8 cellular contexts compared by ENCODE assay signal in genomic region chr11:33040862-33041453, GRCh38. TPM values are rescaled to one million over a fixed set of nuclear protein-coding genes. Genes with fewer than 3 reads are reported as not detected.
A peak's percentile ranks its signal among the peaks of the same experiment; 100 is the strongest.
DNase-seq lines count a peak whose midpoint lies in the region; ATAC-seq and TF ChIP-seq lines count a peak whose summit lies in the region.

No MANE protein-coding gene starts in this region.

- H3K4me3 ChIP-seq in right atrium auricular region, result peak overlapping the region; percentile 84 to 86
- peak overlapping the region; percentile 71; the same call in 1 of the 2 replicates for H3K4me3 ChIP-seq in iPS-20b (ENCODE audit: low read length)
- no peak overlapping the region for H3K4me3 ChIP-seq in lower leg skin (ENCODE audit: low read depth, poor library complexity, severe bottlenecking)

- H3K9ac ChIP-seq in iPS-20b (ENCODE audit: low read depth, low read length), result no peak overlapping the region; the same call in 1 of the 2 replicates

- H3K9me3 ChIP-seq in right atrium auricular region (no peaks in the 10 kb centered on the region), iPS-20b (ENCODE audit: insufficient read depth, low read depth, low read length) (peaks cover 9% of the 10 kb centered on the region)

- TF ChIP-seq CTCF in right atrium auricular region (IDR thresholded peaks at IDR 0.05) (no peak), VCaP (conservative IDR thresholded peaks at IDR 0.05) (no peak), lower leg skin (IDR thresholded peaks at IDR 0.05) (no peak)

- DNase-seq in right atrium auricular region (ENCODE audit: low spot score) (no peak), left cardiac atrium (no peak), dedifferentiated amniotic fluid mesenchymal stem cell (ENCODE audit: extremely low spot score) (no peak), lower leg skin (ENCODE audit: low spot score in 2 of 2) (no peak)

- TF ChIP-seq POLR2A in lower leg skin (IDR thresholded peaks at IDR 0.05), result no peak

- H3K27ac ChIP-seq in right atrium auricular region (peak overlapping the region in 1 of 2 donors; percentile 98), VCaP (peak overlapping the region; percentile 97; the same call in 1 of the 2 replicates), iPS-20b (ENCODE audit: low read length) (no peak overlapping the region)

- H3K27me3 ChIP-seq in right atrium auricular region (no peaks in the 10 kb centered on the region), iPS-20b (ENCODE audit: insufficient read depth, low read length) (no peaks in the 10 kb centered on the region)

- peaks cover 13% of the 10 kb centered on the region for H3K36me3 ChIP-seq in right atrium auricular region
- peaks cover 25% of the 10 kb centered on the region for H3K36me3 ChIP-seq in iPS-20b (ENCODE audit: insufficient read depth, low read depth, low read length)

- H3K4me1 ChIP-seq in right atrium auricular region, result peaks cover 0 to 17% of the 10 kb centered on the region in 2 donors
- H3K4me1 ChIP-seq in iPS-20b (ENCODE audit: insufficient read depth, low read length), result no peaks in the 10 kb centered on the region

- intact Hi-C loops in left cardiac atrium (cut with DNase I), result no loop called here
- intact Hi-C loops in lower leg skin (cut with DNase I; ENCODE audit: low total_unique reads), result no loop called here

- ATAC-seq in left cardiac atrium (no peak), HG03469 (IDR thresholded peaks at IDR 0.05; ENCODE audit: unreplicated experiment) (no peak), GM18519 (IDR thresholded peaks at IDR 0.05; ENCODE audit: low FRiP score, unreplicated experiment) (no peak)

- 45 to 53% methylated on average over 5 of the region's 5 CpGs for WGBS in lower leg skin, 2 donors

RNA-seq across cellular contexts. Expression of gene TCP11L1, which starts 1.6 kb away (rescaled TPM):
- total RNA-seq in right atrium auricular region (10 to 100 TPM; 11.9 to 15.3 TPM), left cardiac atrium (1 to 10 TPM; 9.7 to 9.8 TPM), lower leg skin (10 to 100 TPM; 19.5 to 53.4 (median 26.8) TPM)

RNA-seq across cellular contexts. Expression of gene DEPDC7, which starts 25.3 kb away (rescaled TPM):
- under 1 TPM; 0.33 to 0.51 TPM for total RNA-seq in right atrium auricular region
- total RNA-seq in left cardiac atrium, result under 1 TPM; 0.41 to 0.42 TPM
- total RNA-seq in lower leg skin, result 1 to 10 TPM; 2.7 to 5.3 (median 4.0) TPM
